9 cellular contexts compared by ENCODE assay signal in genomic region chr10:89426230-89426868, GRCh38. TPM values are rescaled to one million over a fixed set of nuclear protein-coding genes. Genes with fewer than 3 reads are reported as not detected.
DNase-seq lines count a peak whose midpoint lies in the region; ATAC-seq and TF ChIP-seq lines count a peak whose summit lies in the region.
"Had no signal": no experiment of that assay in that cellular context is flagged by ENCODE, and none has a peak within 500 bp of the region (broad histone marks: within the 10 kb centered on the region; RNA-seq: fewer than 3 reads in every experiment).

No MANE protein-coding gene starts in this region.

- WGBS in psoas muscle, 3 donors, result 53 to 55% (median 53%) methylated on average over 5 of the region's 5 CpGs

- H3K9me3 Mint-ChIP-seq in glutamatergic neuron (ENCODE audit: unreplicated experiment), result no peaks in the 10 kb centered on the region

- H3K4me1 Mint-ChIP-seq in glutamatergic neuron (ENCODE audit: low read depth, unreplicated experiment), result no peaks in the 10 kb centered on the region

- H3K27ac Mint-ChIP-seq in glutamatergic neuron (ENCODE audit: unreplicated experiment), result no peak overlapping the region

- H3K9me3 ChIP-seq in psoas muscle, result no peaks in the 10 kb centered on the region

- H3K27me3 ChIP-seq in psoas muscle (ENCODE audit: insufficient read depth in 3 of 3, low read length in 2 of 3), result no peaks in the 10 kb centered on the region

- H3K4me3 ChIP-seq in LNCaP clone FGC (ENCODE audit: low read depth, low read length), result no peak overlapping the region
- no peak overlapping the region for H3K4me3 ChIP-seq in psoas muscle

- no peak for DNase-seq in Right ventricle myocardium inferior (ENCODE audit: missing footprints)
- no peak for DNase-seq in cardiac septum (ENCODE audit: low spot score)
- peak; percentile 34 for DNase-seq in LNCaP clone FGC (ENCODE audit: low read depth)
- DNase-seq in glutamatergic neuron, result no peak
- no peak for DNase-seq in psoas muscle

- peak; percentile 69 for ATAC-seq in Right ventricle myocardium inferior
- peak; percentile 71 to 87 (median 78) for ATAC-seq in psoas muscle
- no peak for ATAC-seq in GM21447 (IDR thresholded peaks at IDR 0.05; ENCODE audit: unreplicated experiment)
- ATAC-seq in HG03196 (IDR thresholded peaks at IDR 0.05; ENCODE audit: unreplicated experiment), result no peak

- no peak overlapping the region for H3K4me3 Mint-ChIP-seq in glutamatergic neuron (ENCODE audit: unreplicated experiment)

- no peaks in the 10 kb centered on the region for H3K36me3 Mint-ChIP-seq in glutamatergic neuron (ENCODE audit: unreplicated experiment)

- no peaks in the 10 kb centered on the region for H3K36me3 ChIP-seq in psoas muscle (ENCODE audit: insufficient read depth in 1 of 2, low read depth in 1 of 2)

- H3K4me1 ChIP-seq in psoas muscle, result peaks cover 23% of the 10 kb centered on the region

- no peak overlapping the region for H3K27ac ChIP-seq in VCaP
- no peak overlapping the region for H3K27ac ChIP-seq in psoas muscle

- TF ChIP-seq CTCF in LNCaP clone FGC (IDR thresholded peaks at IDR 0.05; ENCODE audit: control insufficient read depth, extremely low read depth, insufficient read depth) (peak; percentile 92), VCaP (conservative IDR thresholded peaks at IDR 0.05) (peak; percentile 87), glutamatergic neuron (IDR thresholded peaks at IDR 0.05; ENCODE audit: partially characterized antibody, unreplicated experiment) (peak; percentile 68), psoas muscle (IDR thresholded peaks at IDR 0.05) (peak; percentile 87)

- peaks cover 2% of the 10 kb centered on the region for H3K27me3 Mint-ChIP-seq in glutamatergic neuron (ENCODE audit: unreplicated experiment)

- intact Hi-C loops in Right ventricle myocardium inferior (cut with DNase I) (loop anchor here (1.0 to 5.0 kb wide), 4 partner anchors 41 to 274 kb away; partner anchors contain the start of gene KIF20B), cardiac septum (cut with DNase I) (loop anchor here (2.0 to 5.0 kb wide), 3 partner anchors 51 to 276 kb away; partner anchors contain the start of gene KIF20B), psoas muscle (cut with DNase I) (loop anchor here in 1 of 2 donors (2.0 to 10.0 kb wide), 2 partner anchors 140 to 278 kb away; partner anchors contain the start of gene KIF20B)

RNA-seq across cellular contexts. Expression of gene IFIT5, which starts 12.0 kb away (rescaled TPM):
- total RNA-seq in Right ventricle myocardium inferior (8.2 TPM), cardiac septum (11.5 TPM), glutamatergic neuron (ENCODE audit: unreplicated experiment) (5.1 TPM), psoas muscle (1 to 10 TPM; 2.8 to 6.9 (median 3.9) TPM)
- 1 to 10 TPM; 2.0 to 5.2 (median 2.5) TPM for polyA plus RNA-seq in psoas muscle

RNA-seq across cellular contexts. Expression of gene IFIT1, which starts 33.9 kb away (rescaled TPM):
- 36.0 TPM for total RNA-seq in Right ventricle myocardium inferior
- total RNA-seq in cardiac septum, result 9.8 TPM
- not detected for total RNA-seq in glutamatergic neuron (ENCODE audit: unreplicated experiment)
- 10 to 100 TPM in 1 of 4 donors, 1 to 10 TPM in 3; 1.6 to 22.5 (median 4.3) TPM for total RNA-seq in psoas muscle
- polyA plus RNA-seq in psoas muscle, result 1 to 10 TPM; 1.8 to 4.2 (median 2.7) TPM

RNA-seq across cellular contexts. Expression of gene IFIT1B, which starts 48.5 kb away (rescaled TPM):
- not detected for total RNA-seq in Right ventricle myocardium inferior
- 0.81 TPM for total RNA-seq in cardiac septum
- total RNA-seq in glutamatergic neuron (ENCODE audit: unreplicated experiment), result not detected
- 1 to 10 TPM in 1 of 4 donors, not detected in 3; 1.4 TPM for total RNA-seq in psoas muscle
- polyA plus RNA-seq in psoas muscle, result not detected
- total RNA-seq: glomerular endothelial cell had no signal

Comparison
In these comparisons a context has a peak if more than half of its experiments do, and no peak if none do; other contexts are left out.
1. ATAC-seq: peak in Right ventricle myocardium inferior (single experiment) and psoas muscle (4 of 4); none in GM21447 (single experiment) and HG03196 (single experiment).
2. Peak in every context shown above with its lines, with median percentiles within 50 percentile points of each other: CTCF ChIP-seq.